In the genomic region with DNA sequence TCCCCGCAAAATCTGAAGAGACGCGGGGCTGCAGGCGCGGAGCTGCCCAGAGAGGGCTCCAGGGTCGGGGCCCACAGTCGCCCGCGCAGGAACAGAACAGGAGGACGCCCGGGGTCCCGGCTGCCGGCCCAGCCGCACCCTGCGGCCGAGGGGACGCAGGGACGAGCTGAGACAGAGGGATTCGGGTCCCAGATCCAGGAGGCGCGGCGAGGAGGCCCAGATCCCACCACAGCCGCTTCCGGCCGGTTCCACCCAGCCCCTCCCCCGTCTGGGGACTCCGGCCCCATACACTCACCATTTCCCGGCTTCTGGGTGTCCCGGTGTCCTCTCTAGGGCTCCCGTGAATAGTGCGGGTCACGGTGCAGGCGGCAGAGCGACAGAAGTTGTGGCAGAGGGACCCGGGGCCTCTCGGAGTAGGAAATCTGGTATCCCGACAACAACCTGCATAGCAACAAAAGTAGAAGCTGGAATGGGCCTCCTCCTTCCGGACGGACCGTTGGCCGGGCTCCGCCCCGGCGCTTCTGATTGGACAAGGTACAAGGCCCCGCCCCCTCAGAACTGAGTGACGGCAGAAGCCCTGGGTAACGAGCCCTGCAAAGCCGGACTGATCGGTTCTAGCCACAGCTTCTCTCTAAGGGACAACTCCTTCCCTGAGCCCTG, we compare ENCODE assay signal across 1 cellular context.
TF ChIP-seq lines count a peak whose summit lies in the region.

A gene (minus strand): TSS at position 466 of the 660 bp plus-strand sequence. CDS start 168 bp downstream, at position 298.

TF ChIP-seq in IMR-90, 13 proteins besides CTCF, POLR2A, EP300 and RAD21 (continued from another document):
- TF ChIP-seq, protein P1, sequence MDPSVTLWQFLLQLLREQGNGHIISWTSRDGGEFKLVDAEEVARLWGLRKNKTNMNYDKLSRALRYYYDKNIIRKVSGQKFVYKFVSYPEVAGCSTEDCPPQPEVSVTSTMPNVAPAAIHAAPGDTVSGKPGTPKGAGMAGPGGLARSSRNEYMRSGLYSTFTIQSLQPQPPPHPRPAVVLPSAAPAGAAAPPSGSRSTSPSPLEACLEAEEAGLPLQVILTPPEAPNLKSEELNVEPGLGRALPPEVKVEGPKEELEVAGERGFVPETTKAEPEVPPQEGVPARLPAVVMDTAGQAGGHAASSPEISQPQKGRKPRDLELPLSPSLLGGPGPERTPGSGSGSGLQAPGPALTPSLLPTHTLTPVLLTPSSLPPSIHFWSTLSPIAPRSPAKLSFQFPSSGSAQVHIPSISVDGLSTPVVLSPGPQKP (IDR thresholded peaks at IDR 0.05; ENCODE audit: borderline replicate concordance, low read depth, low read length), result no peak
- TF ChIP-seq RCOR1 (IDR thresholded peaks at IDR 0.05; ENCODE audit: insufficient replicate concordance, low read length), result no peak
- TF ChIP-seq MAFK (IDR thresholded peaks at IDR 0.05; ENCODE audit: low read depth, low read length), result no peak
- TF ChIP-seq CHD1 (IDR thresholded peaks at IDR 0.05; ENCODE audit: low read depth, low read length), result no peak
- TF ChIP-seq SMC3 (IDR thresholded peaks at IDR 0.05; ENCODE audit: low read depth, low read length), result no peak
- no peak for TF ChIP-seq RFX5 (IDR thresholded peaks at IDR 0.05; ENCODE audit: low read depth, low read length)
- TF ChIP-seq BHLHE40 (IDR thresholded peaks at IDR 0.05; ENCODE audit: low read depth, low read length), result no peak
- TF ChIP-seq MXI1 (IDR thresholded peaks at IDR 0.05; ENCODE audit: borderline replicate concordance, low read depth, low read length), result peak; percentile 9; the same call in 1 of the 2 replicates
